Comparison of ENCODE assay signal across 2 cellular contexts in genomic region chr7:69883399-69883821, GRCh38.
A peak's percentile ranks its signal among the peaks of the same experiment; 100 is the strongest.
TF ChIP-seq lines count a peak whose summit lies in the region.

No MANE protein-coding gene starts in this region.

TF ChIP-seq in HEK293, 187 proteins besides CTCF, POLR2A, EP300 and RAD21 (continued from another document):
- TF ChIP-seq REST (tag by site-specific recombination; IDR thresholded peaks at IDR 0.05) (0 out of 2 replicates have a peak, but pooled peaks have one; percentile 21), ZNF561 (tag by site-specific recombination; IDR thresholded peaks at IDR 0.05; ENCODE audit: borderline replicate concordance) (no peak), ZNF654 (tag by site-specific recombination; IDR thresholded peaks at IDR 0.05; ENCODE audit: low read depth) (no peak), ZNF549 (tag by site-specific recombination; IDR thresholded peaks at IDR 0.05) (no peak), ZNF707 (tag by site-specific recombination; IDR thresholded peaks at IDR 0.05) (no peak)
TF ChIP-seq in HEK293: peak in this region for 1.

TF ChIP-seq in SK-N-SH, 30 proteins besides CTCF, POLR2A, EP300 and RAD21 (continued from another document):
- TF ChIP-seq SIN3A (IDR thresholded peaks at IDR 0.05; ENCODE audit: borderline replicate concordance, low read depth, low read length) (no peak), GATA2 (CRISPR knock-in tag; IDR thresholded peaks at IDR 0.05) (peak; percentile 83), ELF1 (IDR thresholded peaks at IDR 0.05) (no peak), PBX3 (IDR thresholded peaks at IDR 0.05) (peak; percentile 49; the same call in 1 of the 2 replicates), REST (IDR thresholded peaks at IDR 0.05; ENCODE audit: low read depth, low read length) (no peak), MEF2A (IDR thresholded peaks at IDR 0.05; ENCODE audit: borderline replicate concordance, low read depth) (no peak), TEAD4 (IDR thresholded peaks at IDR 0.05; ENCODE audit: borderline replicate concordance, insufficient read depth) (no peak)
